Comparison of ENCODE assay signal across 1 cellular context in genomic region chr2:62343206-62343605, GRCh38.
TF ChIP-seq lines count a peak whose summit lies in the region.

No MANE protein-coding gene starts in this region.

TF ChIP-seq in GM12878, 131 proteins besides CTCF, POLR2A, EP300 and RAD21 (continued from another document):
- peak; percentile 56 for TF ChIP-seq MEF2B (IDR thresholded peaks at IDR 0.05; ENCODE audit: partially characterized antibody, poor library complexity, severe bottlenecking)
